2 cellular contexts compared by ENCODE assay signal in the genomic region with DNA sequence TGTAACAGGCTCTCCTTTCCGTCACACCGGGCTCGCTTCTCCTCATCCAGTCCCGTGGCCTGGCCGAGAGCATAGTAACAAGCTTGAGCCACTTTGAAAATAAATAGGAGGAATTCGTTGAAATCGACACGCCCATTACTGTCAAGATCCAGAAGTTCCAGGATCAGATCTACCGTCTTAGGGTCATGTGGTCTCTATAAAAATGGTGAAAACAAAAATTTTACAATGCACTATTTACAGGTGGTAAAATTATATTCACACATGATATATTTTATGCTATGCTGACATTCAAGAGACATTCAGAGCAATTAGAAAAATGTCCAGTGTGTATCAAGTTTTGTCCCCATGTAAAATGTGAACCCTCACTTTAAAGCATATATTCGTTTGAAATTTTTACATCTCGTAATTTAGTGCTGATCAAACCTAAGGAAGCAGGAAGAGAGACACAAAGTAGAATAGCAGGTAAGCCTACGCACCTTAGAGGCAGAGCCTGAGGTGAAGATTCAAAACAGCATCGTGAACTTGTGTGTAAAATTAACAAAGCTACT.
TF ChIP-seq lines count a peak whose summit lies in the region.

No MANE protein-coding gene starts in this region.

TF ChIP-seq in GM23338, 12 proteins besides CTCF, POLR2A, EP300 and RAD21:
- TF ChIP-seq ZNF114 (CRISPR knock-in tag; IDR thresholded peaks at IDR 0.05) (no peak), ZNF331 (CRISPR knock-in tag; IDR thresholded peaks at IDR 0.05; ENCODE audit: low read depth) (no peak), JUNB (IDR thresholded peaks at IDR 0.05; ENCODE audit: unreplicated experiment) (no peak), STAT1 (IDR thresholded peaks at IDR 0.05; ENCODE audit: unreplicated experiment) (no peak), EZH2 (IDR thresholded peaks at IDR 0.05; ENCODE audit: low read depth, unreplicated experiment) (peak; percentile 6)
- TF ChIP-seq, protein P1, sequence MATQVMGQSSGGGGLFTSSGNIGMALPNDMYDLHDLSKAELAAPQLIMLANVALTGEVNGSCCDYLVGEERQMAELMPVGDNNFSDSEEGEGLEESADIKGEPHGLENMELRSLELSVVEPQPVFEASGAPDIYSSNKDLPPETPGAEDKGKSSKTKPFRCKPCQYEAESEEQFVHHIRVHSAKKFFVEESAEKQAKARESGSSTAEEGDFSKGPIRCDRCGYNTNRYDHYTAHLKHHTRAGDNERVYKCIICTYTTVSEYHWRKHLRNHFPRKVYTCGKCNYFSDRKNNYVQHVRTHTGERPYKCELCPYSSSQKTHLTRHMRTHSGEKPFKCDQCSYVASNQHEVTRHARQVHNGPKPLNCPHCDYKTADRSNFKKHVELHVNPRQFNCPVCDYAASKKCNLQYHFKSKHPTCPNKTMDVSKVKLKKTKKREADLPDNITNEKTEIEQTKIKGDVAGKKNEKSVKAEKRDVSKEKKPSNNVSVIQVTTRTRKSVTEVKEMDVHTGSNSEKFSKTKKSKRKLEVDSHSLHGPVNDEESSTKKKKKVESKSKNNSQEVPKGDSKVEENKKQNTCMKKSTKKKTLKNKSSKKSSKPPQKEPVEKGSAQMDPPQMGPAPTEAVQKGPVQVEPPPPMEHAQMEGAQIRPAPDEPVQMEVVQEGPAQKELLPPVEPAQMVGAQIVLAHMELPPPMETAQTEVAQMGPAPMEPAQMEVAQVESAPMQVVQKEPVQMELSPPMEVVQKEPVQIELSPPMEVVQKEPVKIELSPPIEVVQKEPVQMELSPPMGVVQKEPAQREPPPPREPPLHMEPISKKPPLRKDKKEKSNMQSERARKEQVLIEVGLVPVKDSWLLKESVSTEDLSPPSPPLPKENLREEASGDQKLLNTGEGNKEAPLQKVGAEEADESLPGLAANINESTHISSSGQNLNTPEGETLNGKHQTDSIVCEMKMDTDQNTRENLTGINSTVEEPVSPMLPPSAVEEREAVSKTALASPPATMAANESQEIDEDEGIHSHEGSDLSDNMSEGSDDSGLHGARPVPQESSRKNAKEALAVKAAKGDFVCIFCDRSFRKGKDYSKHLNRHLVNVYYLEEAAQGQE (IDR thresholded peaks at IDR 0.05; ENCODE audit: unreplicated experiment): no peak
- TF ChIP-seq, protein P2, sequence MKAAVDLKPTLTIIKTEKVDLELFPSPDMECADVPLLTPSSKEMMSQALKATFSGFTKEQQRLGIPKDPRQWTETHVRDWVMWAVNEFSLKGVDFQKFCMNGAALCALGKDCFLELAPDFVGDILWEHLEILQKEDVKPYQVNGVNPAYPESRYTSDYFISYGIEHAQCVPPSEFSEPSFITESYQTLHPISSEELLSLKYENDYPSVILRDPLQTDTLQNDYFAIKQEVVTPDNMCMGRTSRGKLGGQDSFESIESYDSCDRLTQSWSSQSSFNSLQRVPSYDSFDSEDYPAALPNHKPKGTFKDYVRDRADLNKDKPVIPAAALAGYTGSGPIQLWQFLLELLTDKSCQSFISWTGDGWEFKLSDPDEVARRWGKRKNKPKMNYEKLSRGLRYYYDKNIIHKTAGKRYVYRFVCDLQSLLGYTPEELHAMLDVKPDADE (IDR thresholded peaks at IDR 0.05): no peak
- TF ChIP-seq, protein P3, sequence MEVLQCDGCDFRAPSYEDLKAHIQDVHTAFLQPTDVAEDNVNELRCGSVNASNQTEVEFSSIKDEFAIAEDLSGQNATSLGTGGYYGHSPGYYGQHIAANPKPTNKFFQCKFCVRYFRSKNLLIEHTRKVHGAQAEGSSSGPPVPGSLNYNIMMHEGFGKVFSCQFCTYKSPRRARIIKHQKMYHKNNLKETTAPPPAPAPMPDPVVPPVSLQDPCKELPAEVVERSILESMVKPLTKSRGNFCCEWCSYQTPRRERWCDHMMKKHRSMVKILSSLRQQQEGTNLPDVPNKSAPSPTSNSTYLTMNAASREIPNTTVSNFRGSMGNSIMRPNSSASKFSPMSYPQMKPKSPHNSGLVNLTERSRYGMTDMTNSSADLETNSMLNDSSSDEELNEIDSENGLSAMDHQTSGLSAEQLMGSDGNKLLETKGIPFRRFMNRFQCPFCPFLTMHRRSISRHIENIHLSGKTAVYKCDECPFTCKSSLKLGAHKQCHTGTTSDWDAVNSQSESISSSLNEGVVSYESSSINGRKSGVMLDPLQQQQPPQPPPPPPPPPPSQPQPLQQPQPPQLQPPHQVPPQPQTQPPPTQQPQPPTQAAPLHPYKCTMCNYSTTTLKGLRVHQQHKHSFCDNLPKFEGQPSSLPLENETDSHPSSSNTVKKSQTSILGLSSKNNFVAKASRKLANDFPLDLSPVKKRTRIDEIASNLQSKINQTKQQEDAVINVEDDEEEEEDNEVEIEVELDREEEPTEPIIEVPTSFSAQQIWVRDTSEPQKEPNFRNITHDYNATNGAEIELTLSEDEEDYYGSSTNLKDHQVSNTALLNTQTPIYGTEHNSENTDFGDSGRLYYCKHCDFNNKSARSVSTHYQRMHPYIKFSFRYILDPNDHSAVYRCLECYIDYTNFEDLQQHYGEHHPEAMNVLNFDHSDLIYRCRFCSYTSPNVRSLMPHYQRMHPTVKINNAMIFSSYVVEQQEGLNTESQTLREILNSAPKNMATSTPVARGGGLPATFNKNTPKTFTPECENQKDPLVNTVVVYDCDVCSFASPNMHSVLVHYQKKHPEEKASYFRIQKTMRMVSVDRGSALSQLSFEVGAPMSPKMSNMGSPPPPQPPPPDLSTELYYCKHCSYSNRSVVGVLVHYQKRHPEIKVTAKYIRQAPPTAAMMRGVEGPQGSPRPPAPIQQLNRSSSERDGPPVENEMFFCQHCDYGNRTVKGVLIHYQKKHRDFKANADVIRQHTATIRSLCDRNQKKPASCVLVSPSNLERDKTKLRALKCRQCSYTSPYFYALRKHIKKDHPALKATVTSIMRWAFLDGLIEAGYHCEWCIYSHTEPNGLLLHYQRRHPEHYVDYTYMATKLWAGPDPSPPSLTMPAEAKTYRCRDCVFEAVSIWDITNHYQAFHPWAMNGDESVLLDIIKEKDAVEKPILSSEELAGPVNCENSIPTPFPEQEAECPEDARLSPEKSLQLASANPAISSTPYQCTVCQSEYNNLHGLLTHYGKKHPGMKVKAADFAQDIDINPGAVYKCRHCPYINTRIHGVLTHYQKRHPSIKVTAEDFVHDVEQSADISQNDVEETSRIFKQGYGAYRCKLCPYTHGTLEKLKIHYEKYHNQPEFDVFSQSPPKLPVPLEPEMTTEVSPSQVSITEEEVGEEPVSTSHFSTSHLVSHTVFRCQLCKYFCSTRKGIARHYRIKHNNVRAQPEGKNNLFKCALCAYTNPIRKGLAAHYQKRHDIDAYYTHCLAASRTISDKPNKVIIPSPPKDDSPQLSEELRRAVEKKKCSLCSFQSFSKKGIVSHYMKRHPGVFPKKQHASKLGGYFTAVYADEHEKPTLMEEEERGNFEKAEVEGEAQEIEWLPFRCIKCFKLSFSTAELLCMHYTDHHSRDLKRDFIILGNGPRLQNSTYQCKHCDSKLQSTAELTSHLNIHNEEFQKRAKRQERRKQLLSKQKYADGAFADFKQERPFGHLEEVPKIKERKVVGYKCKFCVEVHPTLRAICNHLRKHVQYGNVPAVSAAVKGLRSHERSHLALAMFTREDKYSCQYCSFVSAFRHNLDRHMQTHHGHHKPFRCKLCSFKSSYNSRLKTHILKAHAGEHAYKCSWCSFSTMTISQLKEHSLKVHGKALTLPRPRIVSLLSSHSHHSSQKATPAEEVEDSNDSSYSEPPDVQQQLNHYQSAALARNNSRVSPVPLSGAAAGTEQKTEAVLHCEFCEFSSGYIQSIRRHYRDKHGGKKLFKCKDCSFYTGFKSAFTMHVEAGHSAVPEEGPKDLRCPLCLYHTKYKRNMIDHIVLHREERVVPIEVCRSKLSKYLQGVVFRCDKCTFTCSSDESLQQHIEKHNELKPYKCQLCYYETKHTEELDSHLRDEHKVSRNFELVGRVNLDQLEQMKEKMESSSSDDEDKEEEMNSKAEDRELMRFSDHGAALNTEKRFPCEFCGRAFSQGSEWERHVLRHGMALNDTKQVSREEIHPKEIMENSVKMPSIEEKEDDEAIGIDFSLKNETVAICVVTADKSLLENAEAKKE (CRISPR knock-in tag; IDR thresholded peaks at IDR 0.05): no peak

TF ChIP-seq in GM12878, 131 proteins besides CTCF, POLR2A, EP300 and RAD21:
- TF ChIP-seq MYB (IDR thresholded peaks at IDR 0.05; ENCODE audit: borderline replicate concordance, low read depth, low read length): no peak
- no peak for TF ChIP-seq MEF2B (IDR thresholded peaks at IDR 0.05; ENCODE audit: partially characterized antibody, poor library complexity, severe bottlenecking)
- TF ChIP-seq, protein P4, sequence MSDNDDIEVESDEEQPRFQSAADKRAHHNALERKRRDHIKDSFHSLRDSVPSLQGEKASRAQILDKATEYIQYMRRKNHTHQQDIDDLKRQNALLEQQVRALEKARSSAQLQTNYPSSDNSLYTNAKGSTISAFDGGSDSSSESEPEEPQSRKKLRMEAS (IDR thresholded peaks at IDR 0.05; ENCODE audit: low read depth, low read length): no peak
- no peak for TF ChIP-seq IKZF2 (IDR thresholded peaks at IDR 0.05)
- no peak for TF ChIP-seq RAD51 (IDR thresholded peaks at IDR 0.05)
- TF ChIP-seq PAX5 (IDR thresholded peaks at IDR 0.05; ENCODE audit: borderline replicate concordance, low read depth, low read length): no peak
- no peak for TF ChIP-seq ZNF622 (IDR thresholded peaks at IDR 0.05)
- no peak for TF ChIP-seq HCFC1 (IDR thresholded peaks at IDR 0.05; ENCODE audit: low read length)
- TF ChIP-seq, protein P5, sequence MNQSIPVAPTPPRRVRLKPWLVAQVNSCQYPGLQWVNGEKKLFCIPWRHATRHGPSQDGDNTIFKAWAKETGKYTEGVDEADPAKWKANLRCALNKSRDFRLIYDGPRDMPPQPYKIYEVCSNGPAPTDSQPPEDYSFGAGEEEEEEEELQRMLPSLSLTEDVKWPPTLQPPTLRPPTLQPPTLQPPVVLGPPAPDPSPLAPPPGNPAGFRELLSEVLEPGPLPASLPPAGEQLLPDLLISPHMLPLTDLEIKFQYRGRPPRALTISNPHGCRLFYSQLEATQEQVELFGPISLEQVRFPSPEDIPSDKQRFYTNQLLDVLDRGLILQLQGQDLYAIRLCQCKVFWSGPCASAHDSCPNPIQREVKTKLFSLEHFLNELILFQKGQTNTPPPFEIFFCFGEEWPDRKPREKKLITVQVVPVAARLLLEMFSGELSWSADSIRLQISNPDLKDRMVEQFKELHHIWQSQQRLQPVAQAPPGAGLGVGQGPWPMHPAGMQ (IDR thresholded peaks at IDR 0.05; ENCODE audit: borderline replicate concordance): no peak
- no peak for TF ChIP-seq CHD4 (IDR thresholded peaks at IDR 0.05)
- no peak for TF ChIP-seq MXI1 (IDR thresholded peaks at IDR 0.05; ENCODE audit: low read depth, low read length)
- TF ChIP-seq MTA3 (IDR thresholded peaks at IDR 0.05; ENCODE audit: borderline replicate concordance, low read length): no peak
- no peak for TF ChIP-seq IRF4 (IDR thresholded peaks at IDR 0.05; ENCODE audit: low read depth, low read length)
